In the genomic region with DNA sequence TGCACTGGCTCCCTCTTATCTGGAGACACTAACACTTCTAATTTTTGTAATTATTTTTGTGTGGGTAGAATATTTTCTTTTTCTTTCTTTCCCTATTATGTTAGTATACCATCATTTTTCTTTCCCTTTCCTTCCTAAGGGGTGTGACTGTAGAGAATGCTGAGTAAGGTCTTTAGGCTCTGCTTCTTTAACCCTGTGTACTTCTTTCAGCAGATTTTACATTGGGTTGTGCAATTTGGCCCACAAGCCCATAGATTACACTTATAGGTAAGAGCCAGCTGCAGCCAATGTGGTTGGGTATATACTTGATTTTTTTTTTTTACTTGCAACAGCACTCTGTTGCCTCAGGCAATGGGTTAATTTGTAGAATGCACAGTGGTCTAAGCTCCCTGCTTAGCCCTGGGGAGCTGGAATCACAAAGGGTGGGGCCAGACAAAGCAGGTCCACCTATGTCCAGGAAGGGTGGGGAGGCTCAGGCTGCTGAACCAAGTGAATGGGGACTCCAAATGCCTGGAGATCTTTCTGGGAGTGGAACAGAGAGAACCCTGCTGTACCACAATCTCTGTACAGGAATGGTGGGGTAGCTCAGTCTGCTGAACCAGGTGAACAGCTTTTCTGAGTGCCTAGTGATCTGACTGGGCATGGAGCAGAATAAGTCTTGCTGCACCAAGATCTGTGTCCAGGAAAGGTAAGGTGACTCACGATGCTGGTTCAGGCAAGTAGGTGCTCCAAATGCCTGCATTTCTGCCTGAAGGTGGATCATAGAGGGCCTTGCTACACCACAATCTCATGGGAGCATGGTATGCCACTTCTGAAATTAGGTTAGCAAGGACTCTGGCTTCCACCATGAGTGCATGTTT, we compare ENCODE assay signal across 24 cellular contexts.
"Had no signal": no experiment of that assay in that cellular context is flagged by ENCODE, and none has a peak within 500 bp of the region (broad histone marks: within the 10 kb centered on the region; RNA-seq: fewer than 3 reads in every experiment).

No MANE protein-coding gene starts in this region.

- DNase-seq: activated B cell treated with CpG ODN at 0.5 μM for 24 hours; activated CD4-positive, alpha-beta T cell treated with anti-CD3 and anti-CD28 coated beads for 1 hour; activated CD4-positive, alpha-beta T cell treated with anti-CD3 and anti-CD28 coated beads, Interleukin-2, amount 10 ng/mL, durations not matched to agents 24 days and 14 days; activated CD4-positive, alpha-beta T cell treated with anti-CD3 and anti-CD28 coated beads, Interleukin-2, amount 50 U/mL, for 48 hours; activated CD8-positive, alpha-beta memory T cell treated with anti-CD3 and anti-CD28 coated beads, Interleukin-2, amount 10 ng/mL, durations not matched to agents 7 days and 5 days; activated gamma-delta T cell treated with Interleukin-2 at 50 U/mL for 16 hours; activated naive CD4-positive, alpha-beta T cell treated with anti-CD3 and anti-CD28 coated beads, Interleukin-2, amount 10 ng/mL, durations not matched to agents 7 days and 5 days; activated naive CD8-positive, alpha-beta T cell treated with anti-CD3 and anti-CD28 coated beads for 36 hours; activated T-cell treated with anti-CD3 and anti-CD28 coated beads, Interleukin-2, amount 50 U/mL, for 4 hours; Karpas-422; MV-4-11; NCI-H1092 treated with DMSO at 0.1 percent for 48 hours; NCI-H1417 treated with DMSO at 0.1 percent for 48 hours; NCI-H1694; NCI-H2029; NCI-H2107; NCI-H2171 treated with DMSO at 0.1 percent for 48 hours; NCI-H226; NCI-H526; NCI-H82; T-cell; T1000 had no signal

- H3K27ac ChIP-seq: SK-N-MC had no signal

- FAIRE-seq: TTC549 had no signal

- H3K4me3 ChIP-seq: SK-N-MC had no signal
